In the genomic region with DNA sequence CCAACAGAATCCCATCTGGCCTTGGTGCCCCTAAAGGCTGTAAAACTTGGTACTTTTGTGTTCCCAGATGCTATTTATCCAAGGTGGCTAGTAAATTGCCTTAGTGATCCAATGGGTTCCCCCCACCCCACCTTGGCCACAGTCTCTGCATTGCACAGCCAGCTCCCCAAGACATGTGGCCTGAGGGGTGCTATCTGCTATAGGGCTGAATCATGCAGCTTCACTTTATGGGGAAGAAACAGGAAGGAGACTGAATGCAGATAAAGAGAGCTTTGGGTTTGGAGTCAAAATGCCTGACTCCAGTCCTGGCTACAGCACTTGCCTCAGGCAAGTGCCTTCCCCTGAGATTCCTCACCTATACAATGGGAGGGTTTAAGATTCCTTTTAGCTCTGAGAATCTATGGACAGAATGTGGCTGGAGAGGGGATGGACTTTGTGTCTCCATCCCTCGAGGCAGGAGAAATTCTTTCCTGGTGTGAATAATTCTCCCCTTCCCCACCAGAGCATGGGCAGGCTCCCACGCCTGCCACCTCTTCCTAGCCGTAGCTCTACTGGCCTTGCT, we compare ENCODE assay signal across 32 cellular contexts. TPM values are rescaled to one million over a fixed set of nuclear protein-coding genes. Genes with fewer than 3 reads are reported as not detected.
DNase-seq lines count a peak whose midpoint lies in the region; ATAC-seq and TF ChIP-seq lines count a peak whose summit lies in the region.
"Had no signal": no experiment of that assay in that cellular context is flagged by ENCODE, and none has a peak within 500 bp of the region (broad histone marks: within the 10 kb centered on the region; RNA-seq: fewer than 3 reads in every experiment).

No MANE protein-coding gene starts in this region.

- no peaks in the 10 kb centered on the region; the same call in 1 of the 2 replicates for H3F3A ChIP-seq in DOHH2 (ENCODE audit: control insufficient read depth, insufficient read depth)

- H3K36me3 Mint-ChIP-seq in WTC11 = peaks cover 9% of the 10 kb centered on the region
- peaks cover 0 to 5% (median 0%) of the 10 kb centered on the region in 5 donors for H3K36me3 Mint-ChIP-seq in naive thymus-derived CD4-positive, alpha-beta T cell

- peak overlapping the region; percentile 59 for H3K4me2 ChIP-seq in DOHH2 (ENCODE audit: low read length)

- H3K9me2 ChIP-seq in DOHH2 (replicated peaks; ENCODE audit: control insufficient read depth, low read length) = no peaks in the 10 kb centered on the region

- H3K4me1 ChIP-seq in DOHH2 (ENCODE audit: control insufficient read depth, low read length) = peaks cover 53% of the 10 kb centered on the region
- no peaks in the 10 kb centered on the region for H3K4me1 ChIP-seq in naive thymus-derived CD4-positive, alpha-beta T cell (ENCODE audit: control insufficient read depth in 2 of 2, insufficient read depth in 2 of 2, low read length in 2 of 2)
- H3K4me1 ChIP-seq: BE2C, transverse colon had no signal

- ATAC-seq in WTC11 (peak; percentile 18; the same call in 1 of the 2 replicates), HG03135 (IDR thresholded peaks at IDR 0.05; ENCODE audit: unreplicated experiment) (no peak)
- ATAC-seq in naive thymus-derived CD4-positive, alpha-beta T cell = peak; percentile 41
- ATAC-seq in activated CD4-positive, CD25-positive, alpha-beta regulatory T cell treated with anti-CD3 and anti-CD28 coated beads, Interleukin-2, amount 50 U/mL, for 24 hours = no peak
- ATAC-seq: activated T-cell treated with anti-CD3 and anti-CD28 coated beads, Interleukin-2, amount 50 U/mL, for 72 hours; HepG2; left lobe of liver had no signal

- H3K36me3 ChIP-seq in DOHH2 (ENCODE audit: control insufficient read depth, low read length) = peaks cover 73% of the 10 kb centered on the region
- no peaks in the 10 kb centered on the region for H3K36me3 ChIP-seq in naive thymus-derived CD4-positive, alpha-beta T cell (ENCODE audit: control insufficient read depth in 2 of 3, insufficient read depth in 3 of 3, low read length in 3 of 3)
- H3K36me3 ChIP-seq: BE2C, transverse colon, WERI-Rb-1 had no signal

- H3K79me2 ChIP-seq in DOHH2 (ENCODE audit: control insufficient read depth, low read length) = peaks cover 79% of the 10 kb centered on the region

- 0 out of 2 replicates have a peak overlapping the region, but pooled peaks have one; percentile 50 for H3K27ac ChIP-seq in DOHH2 (ENCODE audit: low read depth, low read length)
- no peak overlapping the region for H3K27ac ChIP-seq in naive thymus-derived CD4-positive, alpha-beta T cell (ENCODE audit: low read depth, low read length)
- H3K27ac ChIP-seq: coronary artery, transverse colon, WERI-Rb-1 had no signal

- H3K4me3 Mint-ChIP-seq in WTC11 = no peak overlapping the region
- H3K4me3 Mint-ChIP-seq in naive thymus-derived CD4-positive, alpha-beta T cell = no peak overlapping the region
- H3K4me3 Mint-ChIP-seq: activated T-cell treated with anti-CD3 and anti-CD28 coated beads, Interleukin-2, amount 50 U/mL, for 72 hours; T-helper 2 cell treated with Interferon-gamma antibody and Interleukin-4, amounts not matched to agents 5 μg/mL and 100 μg/mL, for 36 hours had no signal

- H4K20me1 ChIP-seq in DOHH2 (ENCODE audit: control insufficient read depth, insufficient read depth, low read depth, low read length) = peaks cover 4% of the 10 kb centered on the region; the same call in 1 of the 2 replicates

- no peaks in the 10 kb centered on the region for H3K9me3 ChIP-seq in DOHH2 (ENCODE audit: control insufficient read depth, insufficient read depth, low read length)
- H3K9me3 ChIP-seq in naive thymus-derived CD4-positive, alpha-beta T cell (ENCODE audit: control insufficient read depth in 2 of 3, low read length in 3 of 3) = no peaks in the 10 kb centered on the region
- H3K9me3 ChIP-seq: BE2C, transverse colon had no signal

- no peak overlapping the region for H3K27ac Mint-ChIP-seq in WTC11
- peak overlapping the region in 1 of 9 donors; percentile 9 for H3K27ac Mint-ChIP-seq in naive thymus-derived CD4-positive, alpha-beta T cell
- H3K27ac Mint-ChIP-seq: activated T-cell treated with anti-CD3 and anti-CD28 coated beads, Interleukin-2, amount 50 U/mL, for 72 hours; T-helper 2 cell treated with Interferon-gamma antibody and Interleukin-4, amounts not matched to agents 5 μg/mL and 100 μg/mL, for 36 hours had no signal

- no peaks in the 10 kb centered on the region for H3K4me1 Mint-ChIP-seq in WTC11
- no peaks in the 10 kb centered on the region for H3K4me1 Mint-ChIP-seq in naive thymus-derived CD4-positive, alpha-beta T cell

- intact Hi-C loops in naive thymus-derived CD4-positive, alpha-beta T cell (cut with micrococcal nuclease) = loop anchor here in 1 of 2 donors (10.0 kb wide), 1 partner anchor 355 kb away; no protein-coding TSS in a partner anchor

- TF ChIP-seq CTCF in DOHH2 (IDR thresholded peaks at IDR 0.05; ENCODE audit: low read depth, low read length, poor library complexity, severe bottlenecking) = no peak
- TF ChIP-seq CTCF in WTC11 (IDR thresholded peaks at IDR 0.05) = no peak

- POLR2A ChIA-PET in WTC11 (lab: Charles Lee) = no interaction called here
- POLR2A ChIA-PET in naive thymus-derived CD4-positive, alpha-beta T cell (lab: Charles Lee) = no interaction called here

- peaks cover 9% of the 10 kb centered on the region for H3K9me3 Mint-ChIP-seq in WTC11
- peaks cover 0 to 10% (median 4%) of the 10 kb centered on the region in 11 donors for H3K9me3 Mint-ChIP-seq in naive thymus-derived CD4-positive, alpha-beta T cell

- DNase-seq in NCI-H226 (peak; percentile 72), WTC11 (ENCODE audit: low spot score) (no peak), occipital lobe (lab: John Stamatoyannopoulos, UW) (no peak)
- no peak for DNase-seq in naive thymus-derived CD4-positive, alpha-beta T cell
- no peak for DNase-seq in stimulated activated CD4-positive, alpha-beta T cell treated with anti-CD3 and anti-CD28 coated beads, Interleukin-12 subunit alpha, Interleukin-12 subunit beta, amount 100 ng/mL, for 4 hours
- DNase-seq: ACHN; activated CD4-positive, alpha-beta T cell treated with anti-CD3 and anti-CD28 coated beads, Interleukin-2, amount 50 U/mL, for 4 hours; activated naive CD4-positive, alpha-beta T cell; activated T-cell treated with anti-CD3 and anti-CD28 coated beads, Interleukin-2, amount 50 U/mL, for 72 hours; BE2C; effector memory CD4-positive, alpha-beta T cell; GDM1; Kasumi-1; NCI-H1048; NCI-H2107; NCI-H446; NCI-H774; stimulated activated CD4-positive, alpha-beta T cell treated with anti-CD3 and anti-CD28 coated beads, Interleukin-4, amount 100 ng/mL, for 4 hours; transverse colon; WERI-Rb-1 had no signal

- no peaks in the 10 kb centered on the region for H3K27me3 ChIP-seq in DOHH2 (ENCODE audit: control insufficient read depth, low read length)
- H3K27me3 ChIP-seq in naive thymus-derived CD4-positive, alpha-beta T cell (ENCODE audit: control insufficient read depth in 2 of 2, insufficient read depth in 2 of 2, low read length in 2 of 2) = no peaks in the 10 kb centered on the region
- H3K27me3 ChIP-seq: BE2C, transverse colon had no signal

- H3K27me3 Mint-ChIP-seq in WTC11 (ENCODE audit: low read depth) = peaks cover 4% of the 10 kb centered on the region
- H3K27me3 Mint-ChIP-seq in naive thymus-derived CD4-positive, alpha-beta T cell = peaks cover 0 to 52% (median 0%) of the 10 kb centered on the region in 5 donors

- CTCF ChIA-PET in WTC11 (lab: Charles Lee) = no interaction called here
- CTCF ChIA-PET in naive thymus-derived CD4-positive, alpha-beta T cell (lab: Charles Lee) = no interaction called here

- H3K4me3 ChIP-seq in DOHH2 (ENCODE audit: low read length) = peak overlapping the region; percentile 35
- H3K4me3 ChIP-seq in naive thymus-derived CD4-positive, alpha-beta T cell (ENCODE audit: low read length) = no peak overlapping the region
- H3K4me3 ChIP-seq: coronary artery, transverse colon had no signal

TF ChIP-seq in WTC11, 78 proteins besides CTCF, POLR2A, EP300 and RAD21 (continues in another document):
- TF ChIP-seq ESRRA (CRISPR knock-in tag; IDR thresholded peaks at IDR 0.05; ENCODE audit: borderline replicate concordance) (no peak), AR (CRISPR knock-in tag; IDR thresholded peaks at IDR 0.05) (no peak)

RNA-seq across cellular contexts. Expression of gene RHEX, which starts 6.5 kb away (rescaled TPM):
- not detected in 3 replicates for total RNA-seq in WTC11 (2021)
- 1 to 10 TPM in 2 of 5 experiments, under 1 TPM in 2, not detected in 1; 0.22 to 2.8 (median 0.72) TPM for total RNA-seq in naive thymus-derived CD4-positive, alpha-beta T cell
- polyA plus RNA-seq in naive thymus-derived CD4-positive, alpha-beta T cell = not detected
- total RNA-seq in occipital lobe = not detected
- total RNA-seq: activated T-cell treated with anti-CD3 and anti-CD28 coated beads, Interleukin-2, amount 50 U/mL, for 72 hours; myocyte; pulmonary artery endothelial cell had no signal

RNA-seq across cellular contexts. Expression of gene CTSE, which starts 35.7 kb away (rescaled TPM):
- total RNA-seq in WTC11 (2021) (0.09 to 0.17 TPM in 2 of 3 replicates, not detected in the other), occipital lobe (not detected)
- total RNA-seq in naive thymus-derived CD4-positive, alpha-beta T cell = not detected
- not detected for polyA plus RNA-seq in naive thymus-derived CD4-positive, alpha-beta T cell
- total RNA-seq: activated T-cell treated with anti-CD3 and anti-CD28 coated beads, Interleukin-2, amount 50 U/mL, for 72 hours; left lobe of liver; myocyte; omental fat pad; subcutaneous adipose tissue had no signal

RNA-seq across cellular contexts. Expression of gene RAB7B, which starts 56.2 kb away (rescaled TPM):
- total RNA-seq in WTC11 (2021) (not detected in 3 replicates), occipital lobe (0.78 TPM)
- total RNA-seq in naive thymus-derived CD4-positive, alpha-beta T cell = under 1 TPM in 3 of 5 experiments, not detected in 2; 0.24 to 0.76 (median 0.35) TPM
- not detected for polyA plus RNA-seq in naive thymus-derived CD4-positive, alpha-beta T cell
- total RNA-seq: activated T-cell treated with anti-CD3 and anti-CD28 coated beads, Interleukin-2, amount 50 U/mL, for 72 hours had no signal

RNA-seq across cellular contexts. Expression of gene AVPR1B, which starts 57.8 kb away (rescaled TPM):
- total RNA-seq in WTC11 (2021) (0.30 to 0.68 TPM (median 0.46 TPM) in 3 replicates), occipital lobe (not detected)
- total RNA-seq in naive thymus-derived CD4-positive, alpha-beta T cell = under 1 TPM in 1 of 5 experiments, not detected in 4; 0.27 TPM
- polyA plus RNA-seq in naive thymus-derived CD4-positive, alpha-beta T cell = not detected
- total RNA-seq: activated T-cell treated with anti-CD3 and anti-CD28 coated beads, Interleukin-2, amount 50 U/mL, for 72 hours; HepG2; left lobe of liver; myocyte; omental fat pad; pulmonary artery endothelial cell; subcutaneous adipose tissue had no signal
- polyA plus RNA-seq: esophagus had no signal

Comparison
In these comparisons a context has a peak if more than half of its experiments do, and no peak if none do; other contexts are left out.
1. ATAC-seq: peak in WTC11 (single experiment) and naive thymus-derived CD4-positive, alpha-beta T cell (single experiment); none in activated CD4-positive, CD25-positive, alpha-beta regulatory T cell treated with anti-CD3 and anti-CD28 coated beads, Interleukin-2, amount 50 U/mL, for 24 hours (0 of 2) and HG03135 (single experiment).